In genomic region chr4:3205995-3206394, GRCh38 we compare ENCODE assay signal across 24 cellular contexts. TPM values are rescaled to one million over a fixed set of nuclear protein-coding genes. Genes with fewer than 3 reads are reported as not detected.
"Had no signal": no experiment of that assay in that cellular context is flagged by ENCODE, and none has a peak within 500 bp of the region (broad histone marks: within the 10 kb centered on the region; RNA-seq: fewer than 3 reads in every experiment).

No MANE protein-coding gene starts in this region.

- H3K4me3 Mint-ChIP-seq: activated CD8-positive, alpha-beta T cell treated with anti-CD3 and anti-CD28 coated beads, Interleukin-2, amount 10 ng/mL, durations not matched to agents 7 days and 5 days; activated naive CD8-positive, alpha-beta T cell treated with anti-CD3 and anti-CD28 coated beads, Interleukin-2, amount 10 ng/mL, durations not matched to agents 7 days and 5 days; activated T-helper 1 cell treated with anti-CD3 and anti-CD28 coated beads, Interleukin-12 subunit alpha, Interleukin-12 subunit beta, Interleukin-2, Interleukin-4 antibody, amounts not matched to agents 30 ng/mL and 10 ng/mL and 1 ng/mL, durations not matched to agents 14 hours and 24 hours and 36 hours; T-helper 1 cell treated with Interleukin-12 subunit alpha and Interleukin-12 subunit beta and Interleukin-4 antibody, amounts not matched to agents 30 μg/mL and 1 μg/mL, for 36 hours; WTC11 had no signal

- H3K9me3 ChIP-seq: adrenal gland, breast epithelium had no signal

- ATAC-seq: activated CD8-positive, alpha-beta T cell treated with anti-CD3 and anti-CD28 coated beads, Interleukin-2, amount 10 ng/mL, durations not matched to agents 7 days and 5 days; K562; WTC11 had no signal

- H3K4me3 ChIP-seq: adrenal gland, breast epithelium, K562 had no signal

- H3K4me1 ChIP-seq: breast epithelium had no signal

- H3K27me3 ChIP-seq: adrenal gland, breast epithelium had no signal

- DNase-seq: activated CD4-positive, alpha-beta T cell treated with anti-CD3 and anti-CD28 coated beads for 48 hours; activated CD4-positive, alpha-beta T cell treated with anti-CD3 and anti-CD28 coated beads, Interleukin-2, amount 50 U/mL, for 4 hours; activated CD4-positive, CD25-positive, alpha-beta regulatory T cell treated with anti-CD3 and anti-CD28 coated beads, Interleukin-2, amount 50 U/mL, for 72 hours; activated CD8-positive, alpha-beta memory T cell treated with anti-CD3 and anti-CD28 coated beads, Interleukin-2, amount 50 U/mL, for 48 hours; activated CD8-positive, alpha-beta T cell treated with anti-CD3 and anti-CD28 coated beads, Interleukin-2, amount 10 ng/mL, durations not matched to agents 7 days and 5 days; activated gamma-delta T cell; activated naive CD4-positive, alpha-beta T cell treated with anti-CD3 and anti-CD28 coated beads, Interleukin-2, amount 50 U/mL, for 16 hours; activated naive CD8-positive, alpha-beta T cell treated with anti-CD3 and anti-CD28 coated beads, Interleukin-2, amount 10 ng/mL, durations not matched to agents 7 days and 5 days; activated T-cell treated with anti-CD3 and anti-CD28 coated beads, Interleukin-2, amount 50 U/mL, for 1 hour; adrenal gland; anterior cingulate cortex; Karpas-422; NCI-H1105 treated with DMSO at 0.1 percent for 48 hours; NCI-H1436 treated with DMSO at 0.1 percent for 48 hours; NCI-H187 treated with DMSO at 0.1 percent for 48 hours; NCI-H2081 treated with DMSO at 0.1 percent for 48 hours; NCI-H446; NCI-H524; SHP77 treated with DMSO at 0.1 percent for 48 hours had no signal

- H3K27me3 Mint-ChIP-seq: activated naive CD8-positive, alpha-beta T cell treated with anti-CD3 and anti-CD28 coated beads, Interleukin-2, amount 10 ng/mL, durations not matched to agents 7 days and 5 days had no signal

- H3K9me3 Mint-ChIP-seq: activated naive CD8-positive, alpha-beta T cell treated with anti-CD3 and anti-CD28 coated beads, Interleukin-2, amount 10 ng/mL, durations not matched to agents 7 days and 5 days; activated T-helper 1 cell treated with anti-CD3 and anti-CD28 coated beads, Interleukin-12 subunit alpha, Interleukin-12 subunit beta, Interleukin-2, Interleukin-4 antibody, amounts not matched to agents 30 ng/mL and 10 ng/mL and 1 ng/mL, durations not matched to agents 14 hours and 24 hours and 36 hours; T-helper 1 cell treated with Interleukin-12 subunit alpha and Interleukin-12 subunit beta and Interleukin-4 antibody, amounts not matched to agents 30 μg/mL and 1 μg/mL, for 36 hours; WTC11 had no signal

- H3K27ac ChIP-seq: adrenal gland, breast epithelium had no signal

- H3K4me1 Mint-ChIP-seq: WTC11 had no signal

- H3K27ac Mint-ChIP-seq: activated CD8-positive, alpha-beta T cell treated with anti-CD3 and anti-CD28 coated beads, Interleukin-2, amount 10 ng/mL, durations not matched to agents 7 days and 5 days; activated naive CD8-positive, alpha-beta T cell treated with anti-CD3 and anti-CD28 coated beads, Interleukin-2, amount 10 ng/mL, durations not matched to agents 7 days and 5 days; activated T-helper 1 cell treated with anti-CD3 and anti-CD28 coated beads, Interleukin-12 subunit alpha, Interleukin-12 subunit beta, Interleukin-2, Interleukin-4 antibody, amounts not matched to agents 30 ng/mL and 10 ng/mL and 1 ng/mL, durations not matched to agents 14 hours and 24 hours and 36 hours; T-helper 1 cell treated with Interleukin-12 subunit alpha and Interleukin-12 subunit beta and Interleukin-4 antibody, amounts not matched to agents 30 μg/mL and 1 μg/mL, for 36 hours; WTC11 had no signal

RNA-seq across cellular contexts. Expression of gene MSANTD1, which starts 43.0 kb away (rescaled TPM):
- polyA plus RNA-seq: K562 had no signal
